21 cellular contexts compared by ENCODE assay signal in genomic region chr7:34832020-34832419, GRCh38.
A peak's percentile ranks its signal among the peaks of the same experiment; 100 is the strongest.
DNase-seq lines count a peak whose midpoint lies in the region; ATAC-seq, FAIRE-seq and TF ChIP-seq lines count a peak whose summit lies in the region.
"Had no signal": no experiment of that assay in that cellular context is flagged by ENCODE, and none has a peak within 500 bp of the region (broad histone marks: within the 10 kb centered on the region; RNA-seq: fewer than 3 reads in every experiment).

No MANE protein-coding gene starts in this region.

- H4K5ac ChIP-seq in mesendoderm (ENCODE audit: low read length): no peak overlapping the region

- peaks cover 15% of the 10 kb centered on the region for H3K4me1 Mint-ChIP-seq in brain
- H3K4me1 Mint-ChIP-seq in CD8-positive, alpha-beta T cell (ENCODE audit: low read depth): no peaks in the 10 kb centered on the region
- H3K4me1 Mint-ChIP-seq: B cell; CD8-positive, alpha-beta memory T cell had no signal

- H4K8ac ChIP-seq in mesendoderm (ENCODE audit: low read depth, low read length): no peak overlapping the region

- H3K9me3 ChIP-seq in CD8-positive, alpha-beta T cell (ENCODE audit: low read length): no peaks in the 10 kb centered on the region
- H3K9me3 ChIP-seq: A549; BLaER1 treated with 17β-estradiol and CSF1 and Interleukin-3, amounts not matched to agents 10 nM and 100 nM; Caco-2 had no signal

- H3K27me3 Mint-ChIP-seq in brain: peaks cover 3% of the 10 kb centered on the region
- H3K27me3 Mint-ChIP-seq in CD8-positive, alpha-beta T cell (ENCODE audit: low read depth): peaks cover 6% of the 10 kb centered on the region

- H3K27ac Mint-ChIP-seq in brain: peak overlapping the region in 4 of 5 experiments; percentile 32 to 80 (median 44)
- no peak overlapping the region for H3K27ac Mint-ChIP-seq in CD8-positive, alpha-beta T cell
- H3K27ac Mint-ChIP-seq: B cell; CD4-positive, alpha-beta T cell; CD8-positive, alpha-beta memory T cell had no signal

- no peak overlapping the region for H3K9ac ChIP-seq in mesendoderm (ENCODE audit: low read length)
- H3K9ac ChIP-seq: BLaER1 treated with 17β-estradiol and CSF1 and Interleukin-3, amounts not matched to agents 10 nM and 100 nM had no signal

- intact Hi-C loops in CD8-positive, alpha-beta T cell (cut with DNase I, micrococcal nuclease): no loop called here

- no peak overlapping the region for H3K4me3 Mint-ChIP-seq in brain
- H3K4me3 Mint-ChIP-seq in CD8-positive, alpha-beta T cell: no peak overlapping the region
- H3K4me3 Mint-ChIP-seq: B cell; CD4-positive, alpha-beta T cell; CD8-positive, alpha-beta memory T cell had no signal

- no peak overlapping the region for H3K4ac ChIP-seq in mesendoderm (ENCODE audit: low read depth, low read length)

- no peak overlapping the region for H3K4me3 ChIP-seq in mesendoderm (ENCODE audit: low read length)
- no peak overlapping the region for H3K4me3 ChIP-seq in CD8-positive, alpha-beta T cell (ENCODE audit: low read depth, low read length)
- H3K4me3 ChIP-seq: A549; BLaER1 treated with 17β-estradiol and CSF1 and Interleukin-3, amounts not matched to agents 10 nM and 100 nM had no signal

- H3K23ac ChIP-seq in mesendoderm (ENCODE audit: low read length): no peak overlapping the region

- no peak overlapping the region for H3K18ac ChIP-seq in mesendoderm (ENCODE audit: low read length)

- H3K36me3 ChIP-seq in mesendoderm (ENCODE audit: control insufficient read depth, insufficient read depth, low read length): no peaks in the 10 kb centered on the region
- no peaks in the 10 kb centered on the region for H3K36me3 ChIP-seq in CD8-positive, alpha-beta T cell (ENCODE audit: insufficient read depth, low read length)
- H3K36me3 ChIP-seq: BLaER1 treated with 17β-estradiol and CSF1 and Interleukin-3, amounts not matched to agents 10 nM and 100 nM had no signal

- no peaks in the 10 kb centered on the region for H3K4me1 ChIP-seq in mesendoderm (ENCODE audit: control insufficient read depth, low read depth, low read length)
- no peaks in the 10 kb centered on the region for H3K4me1 ChIP-seq in CD8-positive, alpha-beta T cell (ENCODE audit: insufficient read depth, low read length)
- H3K4me1 ChIP-seq: A549 had no signal

- peak; percentile 9 for FAIRE-seq in urothelium cell line (lab: Jason Lieb, UNC)
- FAIRE-seq: A549, D721Med, G401.6, GM12891, GM19239 had no signal

- POLR2A ChIA-PET in CD8-positive, alpha-beta T cell (lab: Charles Lee): no interaction called here

- H3K4me2 ChIP-seq in mesendoderm (ENCODE audit: low read length): no peak overlapping the region
- H3K4me2 ChIP-seq: A549; BLaER1 treated with 17β-estradiol and CSF1 and Interleukin-3, amounts not matched to agents 10 nM and 100 nM had no signal

- H2BK120ac ChIP-seq in mesendoderm (ENCODE audit: low read depth, low read length): peak overlapping the region; percentile 86

- no peak overlapping the region for H2BK15ac ChIP-seq in mesendoderm (replicated peaks; ENCODE audit: low read depth)

- H3K36me3 Mint-ChIP-seq in brain: no peaks in the 10 kb centered on the region
- H3K36me3 Mint-ChIP-seq in CD8-positive, alpha-beta T cell: no peaks in the 10 kb centered on the region
- H3K36me3 Mint-ChIP-seq: CD8-positive, alpha-beta memory T cell had no signal

- H3K27ac ChIP-seq in mesendoderm (ENCODE audit: low read depth, low read length): peak overlapping the region; percentile 13
- H3K27ac ChIP-seq in CD8-positive, alpha-beta T cell (ENCODE audit: low read depth, low read length): no peak overlapping the region
- H3K27ac ChIP-seq: 22Rv1; A549; BLaER1 treated with 17β-estradiol and CSF1 and Interleukin-3, amounts not matched to agents 10 nM and 100 nM; C4-2B had no signal

- H3K79me1 ChIP-seq in mesendoderm (ENCODE audit: low read length): no peaks in the 10 kb centered on the region

- TF ChIP-seq CTCF in brain (conservative IDR thresholded peaks at IDR 0.05): no peak
- TF ChIP-seq CTCF in CD8-positive, alpha-beta T cell (IDR thresholded peaks at IDR 0.05): no peak

- CTCF ChIA-PET in CD8-positive, alpha-beta T cell (lab: Charles Lee): no interaction called here

- no peak overlapping the region for H2BK5ac ChIP-seq in mesendoderm (ENCODE audit: low read length)

- no peaks in the 10 kb centered on the region for H3K27me3 ChIP-seq in mesendoderm (ENCODE audit: insufficient read depth, low read length, poor library complexity)
- H3K27me3 ChIP-seq in CD8-positive, alpha-beta T cell (ENCODE audit: insufficient read depth, low read length): no peaks in the 10 kb centered on the region
- H3K27me3 ChIP-seq: BLaER1 treated with 17β-estradiol and CSF1 and Interleukin-3, amounts not matched to agents 10 nM and 100 nM had no signal

- DNase-seq in mesendoderm (peak; percentile 80), urothelium cell line (ENCODE audit: low spot score) (no peak), T1000 (lab: John Stamatoyannopoulos, UW) (no peak)
- DNase-seq in CD8-positive, alpha-beta T cell: no peak
- DNase-seq: AML-193; Caco-2; Calu3; CD4-positive, alpha-beta T cell; CD8-positive, alpha-beta memory T cell; DMS79 treated with DMSO at 0.1 percent for 48 hours; GF-D8 had no signal

- no peak for ATAC-seq in CD8-positive, alpha-beta T cell
- ATAC-seq: A549 had no signal

- H2AK5ac ChIP-seq in mesendoderm (ENCODE audit: low read length): no peak overlapping the region

- no peaks in the 10 kb centered on the region for H3K79me2 ChIP-seq in mesendoderm (ENCODE audit: control insufficient read depth, insufficient read depth, low read length)

- peaks cover 0 to 3% (median 0%) of the 10 kb centered on the region in 5 experiments for H3K9me3 Mint-ChIP-seq in brain
- no peaks in the 10 kb centered on the region for H3K9me3 Mint-ChIP-seq in CD8-positive, alpha-beta T cell
- H3K9me3 Mint-ChIP-seq: CD4-positive, alpha-beta T cell; CD8-positive, alpha-beta memory T cell had no signal

- WGBS in mesendoderm (ENCODE audit: extremely low coverage, insufficient coverage, low lambda C conversion rate): no CpG with 5 or more reads among the region's 3 CpGs

- H3K56ac ChIP-seq in mesendoderm (ENCODE audit: low read length): no peak overlapping the region
